In the genomic region with DNA sequence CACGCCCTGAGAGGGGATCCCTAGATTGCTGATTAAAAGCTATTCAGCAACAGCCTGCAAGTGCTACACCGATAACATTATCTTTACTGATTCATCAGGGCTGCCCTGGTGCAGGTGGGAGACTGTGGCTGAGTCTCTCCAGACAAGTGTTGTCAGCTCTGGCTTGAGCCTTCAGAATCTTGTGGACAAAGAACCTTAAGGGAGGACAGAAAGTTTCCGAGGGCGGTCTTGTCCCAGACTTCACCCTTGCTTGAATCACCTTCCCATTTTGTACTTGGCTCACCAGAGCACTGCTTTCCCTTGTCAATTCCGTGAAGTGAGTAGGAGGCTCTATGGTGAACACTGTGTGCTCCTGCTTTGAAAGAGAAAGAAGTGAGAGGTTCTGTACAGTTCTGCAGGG, we compare ENCODE assay signal across 26 cellular contexts.
"Had no signal": no experiment of that assay in that cellular context is flagged by ENCODE, and none has a peak within 500 bp of the region (broad histone marks: within the 10 kb centered on the region; RNA-seq: fewer than 3 reads in every experiment).

No MANE protein-coding gene starts in this region.

- H3K27me3 ChIP-seq: MG63, SJCRH30 had no signal

- DNase-seq: activated CD4-positive, alpha-beta memory T cell treated with anti-CD3 and anti-CD28 coated beads, Interleukin-2, amount 10 ng/mL, durations not matched to agents 7 days and 5 days; activated CD4-positive, alpha-beta T cell treated with anti-CD3 and anti-CD28 coated beads for 1 hour; activated CD4-positive, alpha-beta T cell treated with anti-CD3 and anti-CD28 coated beads for 48 hours; activated CD4-positive, CD25-positive, alpha-beta regulatory T cell; activated CD8-positive, alpha-beta memory T cell treated with anti-CD3 and anti-CD28 coated beads for 24 hours; activated CD8-positive, alpha-beta memory T cell treated with anti-CD3 and anti-CD28 coated beads, Interleukin-2, amount 10 ng/mL, durations not matched to agents 7 days and 5 days; activated CD8-positive, alpha-beta memory T cell treated with anti-CD3 and anti-CD28 coated beads, Interleukin-2, amount 50 U/mL, for 48 hours; activated effector memory CD4-positive, alpha-beta T cell treated with Interleukin-2 at 50 U/mL for 16 hours; activated naive CD4-positive, alpha-beta T cell treated with anti-CD3 and anti-CD28 coated beads, Interleukin-2, amount 10 ng/mL, durations not matched to agents 7 days and 5 days; activated naive CD8-positive, alpha-beta T cell treated with anti-CD3 and anti-CD28 coated beads, Interleukin-2, amount 50 U/mL, for 24 hours; activated T-cell treated with anti-CD3 and anti-CD28 coated beads, Interleukin-2, amount 50 U/mL, for 48 hours; Kasumi-1; MG63; MV-4-11; NCI-H1092; NCI-H1436 treated with DMSO at 0.1 percent for 48 hours; NCI-H1694 treated with DMSO at 0.1 percent for 48 hours; NCI-H2029; NCI-H345; NCI-H524 treated with DMSO at 0.1 percent for 48 hours; SHP77; SJCRH30; T1000; WERI-Rb-1 had no signal

- H3K36me3 ChIP-seq: MG63, SJCRH30, WERI-Rb-1 had no signal

- H3K9me3 ChIP-seq: MG63, SJCRH30 had no signal

- H3K4me1 ChIP-seq: SJCRH30 had no signal

- H3K27ac ChIP-seq: SJCRH30, SK-N-MC, WERI-Rb-1 had no signal

- H3K4me3 ChIP-seq: MG63, SJCRH30, SK-N-MC had no signal

- ATAC-seq: activated CD8-positive, alpha-beta memory T cell treated with anti-CD3 and anti-CD28 coated beads, Interleukin-2, amount 10 ng/mL, durations not matched to agents 7 days and 5 days; activated naive CD8-positive, alpha-beta T cell treated with anti-CD3 and anti-CD28 coated beads, Interleukin-2, amount 50 U/mL, for 24 hours; Panc1 had no signal
